8 cellular contexts compared by ENCODE assay signal in genomic region chr14:100278702-100279101, GRCh38. TPM values are rescaled to one million over a fixed set of nuclear protein-coding genes. Genes with fewer than 3 reads are reported as not detected.
DNase-seq lines count a peak whose midpoint lies in the region; ATAC-seq and TF ChIP-seq lines count a peak whose summit lies in the region.

No MANE protein-coding gene starts in this region.

- peaks cover 38% of the 10 kb centered on the region for H3K4me1 Mint-ChIP-seq in activated naive CD8-positive, alpha-beta T cell treated with anti-CD3 and anti-CD28 coated beads, Interleukin-2, amount 50 U/mL, for 24 hours
- peaks cover 35 to 37% of the 10 kb centered on the region in 2 donors for H3K4me1 Mint-ChIP-seq in natural killer cell treated with Interleukin-12 subunit alpha and Interleukin-12 subunit beta and Interleukin-15 and Interleukin-18, amount 100 ng/mL, for 72 hours (ENCODE audit: low read depth in 2 of 2)
- H3K4me1 Mint-ChIP-seq in activated T-cell treated with anti-CD3 and anti-CD28 coated beads, Interleukin-2, amount 50 U/mL, for 4 hours (ENCODE audit: low read depth) = peaks cover 44% of the 10 kb centered on the region

- peak overlapping the region; percentile 43 for H3K27ac Mint-ChIP-seq in activated naive CD8-positive, alpha-beta T cell treated with anti-CD3 and anti-CD28 coated beads, Interleukin-2, amount 50 U/mL, for 24 hours
- peak overlapping the region; percentile 58 to 69 for H3K27ac Mint-ChIP-seq in natural killer cell treated with Interleukin-12 subunit alpha and Interleukin-12 subunit beta and Interleukin-15 and Interleukin-18, amount 100 ng/mL, for 72 hours

- no peaks in the 10 kb centered on the region for H3K9me3 Mint-ChIP-seq in activated naive CD8-positive, alpha-beta T cell treated with anti-CD3 and anti-CD28 coated beads, Interleukin-2, amount 50 U/mL, for 24 hours
- H3K9me3 Mint-ChIP-seq in natural killer cell treated with Interleukin-12 subunit alpha and Interleukin-12 subunit beta and Interleukin-15 and Interleukin-18, amount 100 ng/mL, for 72 hours = no peaks in the 10 kb centered on the region
- H3K9me3 Mint-ChIP-seq in activated T-cell treated with anti-CD3 and anti-CD28 coated beads, Interleukin-2, amount 50 U/mL, for 4 hours = no peaks in the 10 kb centered on the region

- TF ChIP-seq CTCF in GM12865 (IDR thresholded peaks at IDR 0.05; ENCODE audit: insufficient read depth, low read depth, low read length, missing control alignments) = no peak
- peak; percentile 7 for TF ChIP-seq CTCF in HL-60 (IDR thresholded peaks at IDR 0.05; ENCODE audit: insufficient read depth, low read length)

- H3K27me3 ChIP-seq in HL-60 (ENCODE audit: insufficient read depth, poor library complexity, severe bottlenecking) = no peaks in the 10 kb centered on the region

- H3K4me3 ChIP-seq in GM12865 (ENCODE audit: low read depth, low read length) (no peak overlapping the region), HL-60 (replicated peaks; ENCODE audit: insufficient read depth, low read length) (no peak overlapping the region)

- no peak for ATAC-seq in activated naive CD8-positive, alpha-beta T cell treated with anti-CD3 and anti-CD28 coated beads, Interleukin-2, amount 50 U/mL, for 24 hours
- ATAC-seq in natural killer cell treated with Interleukin-12 subunit alpha and Interleukin-12 subunit beta and Interleukin-15 and Interleukin-18, amount 100 ng/mL, for 72 hours = peak; percentile 70
- ATAC-seq in HG02610 (IDR thresholded peaks at IDR 0.05; ENCODE audit: unreplicated experiment) = no peak
- ATAC-seq in activated T-cell treated with anti-CD3 and anti-CD28 coated beads, Interleukin-2, amount 50 U/mL, for 4 hours = no peak

- no peaks in the 10 kb centered on the region for H3K27me3 Mint-ChIP-seq in activated naive CD8-positive, alpha-beta T cell treated with anti-CD3 and anti-CD28 coated beads, Interleukin-2, amount 50 U/mL, for 24 hours
- H3K27me3 Mint-ChIP-seq in natural killer cell treated with Interleukin-12 subunit alpha and Interleukin-12 subunit beta and Interleukin-15 and Interleukin-18, amount 100 ng/mL, for 72 hours = no peaks in the 10 kb centered on the region
- H3K27me3 Mint-ChIP-seq in activated T-cell treated with anti-CD3 and anti-CD28 coated beads, Interleukin-2, amount 50 U/mL, for 4 hours (ENCODE audit: low read depth) = no peaks in the 10 kb centered on the region

- no peak overlapping the region for H3K27ac ChIP-seq in HL-60 (replicated peaks)

- H3K4me3 Mint-ChIP-seq in activated naive CD8-positive, alpha-beta T cell treated with anti-CD3 and anti-CD28 coated beads, Interleukin-2, amount 50 U/mL, for 24 hours = no peak overlapping the region
- no peak overlapping the region for H3K4me3 Mint-ChIP-seq in natural killer cell treated with Interleukin-12 subunit alpha and Interleukin-12 subunit beta and Interleukin-15 and Interleukin-18, amount 100 ng/mL, for 72 hours
- H3K4me3 Mint-ChIP-seq in activated T-cell treated with anti-CD3 and anti-CD28 coated beads, Interleukin-2, amount 50 U/mL, for 4 hours = no peak overlapping the region

- H3K36me3 Mint-ChIP-seq in activated naive CD8-positive, alpha-beta T cell treated with anti-CD3 and anti-CD28 coated beads, Interleukin-2, amount 50 U/mL, for 24 hours (ENCODE audit: low read depth) = peaks cover 42% of the 10 kb centered on the region
- H3K36me3 Mint-ChIP-seq in natural killer cell treated with Interleukin-12 subunit alpha and Interleukin-12 subunit beta and Interleukin-15 and Interleukin-18, amount 100 ng/mL, for 72 hours = no peaks in the 10 kb centered on the region
- H3K36me3 Mint-ChIP-seq in activated T-cell treated with anti-CD3 and anti-CD28 coated beads, Interleukin-2, amount 50 U/mL, for 4 hours (ENCODE audit: insufficient read depth) = peaks cover 21% of the 10 kb centered on the region

- peak; percentile 54 for DNase-seq in GM12865 (ENCODE audit: low read depth)
- DNase-seq in HL-60 (ENCODE audit: low read depth in 1 of 2, low spot score in 1 of 2) = peak in 1 of 2 experiments; percentile 73
- DNase-seq in activated naive CD8-positive, alpha-beta T cell treated with anti-CD3 and anti-CD28 coated beads, Interleukin-2, amount 50 U/mL, for 24 hours = no peak
- no peak for DNase-seq in natural killer cell treated with Interleukin-12 subunit alpha and Interleukin-12 subunit beta and Interleukin-15 and Interleukin-18, amount 100 ng/mL, for 72 hours (ENCODE audit: low spot score)
- DNase-seq in GOT3 (lab: John Stamatoyannopoulos, UW) = no peak
- DNase-seq in NCI-H446 (lab: John Stamatoyannopoulos, UW) = no peak
- DNase-seq in activated T-cell treated with anti-CD3 and anti-CD28 coated beads, Interleukin-2, amount 50 U/mL, for 4 hours = no peak

RNA-seq across cellular contexts. Expression of gene SLC25A29, which starts 27.5 kb away (rescaled TPM):
- 10 to 100 TPM; 29.2 to 37.9 TPM for total RNA-seq in natural killer cell treated with Interleukin-12 subunit alpha and Interleukin-12 subunit beta and Interleukin-15 and Interleukin-18, amount 100 ng/mL, for 72 hours
- 10 to 100 TPM in 1 of 3 donors, 1 to 10 TPM in 2; 6.2 to 10.8 (median 6.6) TPM for total RNA-seq in activated T-cell treated with anti-CD3 and anti-CD28 coated beads, Interleukin-2, amount 50 U/mL, for 4 hours

RNA-seq across cellular contexts. Expression of gene YY1, which starts 39.8 kb away (rescaled TPM):
- 10 to 100 TPM; 59.7 to 75.7 TPM for total RNA-seq in natural killer cell treated with Interleukin-12 subunit alpha and Interleukin-12 subunit beta and Interleukin-15 and Interleukin-18, amount 100 ng/mL, for 72 hours
- 10 to 100 TPM; 81.3 to 90.1 (median 88.3) TPM for total RNA-seq in activated T-cell treated with anti-CD3 and anti-CD28 coated beads, Interleukin-2, amount 50 U/mL, for 4 hours

RNA-seq across cellular contexts. Expression of gene SLC25A47, which starts 44.4 kb away (rescaled TPM):
- total RNA-seq in natural killer cell treated with Interleukin-12 subunit alpha and Interleukin-12 subunit beta and Interleukin-15 and Interleukin-18, amount 100 ng/mL, for 72 hours = not detected
- not detected for total RNA-seq in activated T-cell treated with anti-CD3 and anti-CD28 coated beads, Interleukin-2, amount 50 U/mL, for 4 hours

Comparison
In these comparisons a context has a peak if more than half of its experiments do, and no peak if none do; other contexts are left out.
1. ATAC-seq: peak in natural killer cell treated with Interleukin-12 subunit alpha and Interleukin-12 subunit beta and Interleukin-15 and Interleukin-18, amount 100 ng/mL, for 72 hours (2 of 2); none in activated naive CD8-positive, alpha-beta T cell treated with anti-CD3 and anti-CD28 coated beads, Interleukin-2, amount 50 U/mL, for 24 hours (single experiment), HG02610 (single experiment) and activated T-cell treated with anti-CD3 and anti-CD28 coated beads, Interleukin-2, amount 50 U/mL, for 4 hours (0 of 2).